8 cellular contexts compared by ENCODE assay signal in genomic region chr2:232633413-232634318, GRCh38. TPM values are rescaled to one million over a fixed set of nuclear protein-coding genes. Genes with fewer than 3 reads are reported as not detected.
DNase-seq lines count a peak whose midpoint lies in the region; ATAC-seq and TF ChIP-seq lines count a peak whose summit lies in the region.

Gene EFHD1 (plus strand): TSS chr2:232633604. CDS start chr2:232633705, 101 bp downstream.

- no peak within 1 kb of the TSS for H3K23ac ChIP-seq in trophoblast cell (ENCODE audit: low read length)

- TF ChIP-seq CTCF in AG09309 (IDR thresholded peaks at IDR 0.05; ENCODE audit: control insufficient read depth, insufficient read depth, low read depth, low read length, missing control alignments) (no peak), left ventricle myocardium inferior (IDR thresholded peaks at IDR 0.05; ENCODE audit: borderline replicate concordance) (no peak), transverse colon (IDR thresholded peaks at IDR 0.05) (no peak)

- H3K4me3 ChIP-seq in AG09309 (ENCODE audit: control insufficient read depth, low read depth, low read length): peak within 1 kb of the TSS; percentile 54
- H3K4me3 ChIP-seq in left ventricle myocardium inferior: peak within 1 kb of the TSS; percentile 76
- H3K4me3 ChIP-seq in trophoblast cell (ENCODE audit: low read depth, low read length): peak within 1 kb of the TSS; percentile 80
- peak within 1 kb of the TSS; percentile 17 to 52 (median 38) for H3K4me3 ChIP-seq in transverse colon

- H2AK5ac ChIP-seq in trophoblast cell (ENCODE audit: low read length): peak within 1 kb of the TSS; percentile 41

- H3K9me3 ChIP-seq in left ventricle myocardium inferior (replicated peaks) (no peaks in the 10 kb centered on the region), trophoblast cell (ENCODE audit: insufficient read depth, low read depth, low read length) (no peaks in the 10 kb centered on the region), transverse colon (no peaks in the 10 kb centered on the region)

- H3K9ac ChIP-seq in trophoblast cell (ENCODE audit: low read length): peak within 1 kb of the TSS; percentile 74

- H4K91ac ChIP-seq in trophoblast cell (ENCODE audit: low read depth, low read length): peak within 1 kb of the TSS; percentile 84

- peak within 1 kb of the TSS; percentile 52 for H3K4ac ChIP-seq in trophoblast cell (ENCODE audit: low read depth, low read length)

- H3K79me1 ChIP-seq in trophoblast cell (ENCODE audit: low read length): peaks cover 22% of the 10 kb centered on the region

- no peak for DNase-seq in AG09309 (ENCODE audit: low read depth)
- DNase-seq in amniotic epithelial cell (ENCODE audit: low read depth): peak; percentile 15
- DNase-seq in left ventricle myocardium inferior: peak; percentile 86
- DNase-seq in trophoblast cell: peak; percentile 86 to 87
- DNase-seq in transverse colon: peak; percentile 75

- no CpG with 5 or more reads among the region's 101 CpGs for WGBS in trophoblast cell (ENCODE audit: extremely low coverage, insufficient coverage, insufficient read length)
- 9% methylated on average over 83 of the region's 101 CpGs; no CpG with 5 or more reads in 1 of the 2 donors for WGBS in transverse colon (ENCODE audit: low coverage in 1 of 2), 2 donors

- H3K27me3 ChIP-seq in left ventricle myocardium inferior (ENCODE audit: low read depth) (peaks cover 71% of the 10 kb centered on the region), trophoblast cell (ENCODE audit: insufficient read depth, low read length) (no peaks in the 10 kb centered on the region), transverse colon (peaks cover 79% of the 10 kb centered on the region)

- peak within 1 kb of the TSS; percentile 86 for H2AFZ ChIP-seq in trophoblast cell (ENCODE audit: insufficient read depth, low read length, poor library complexity)

- intact Hi-C loops in left ventricle myocardium inferior (cut with micrococcal nuclease) (no loop called here), transverse colon (cut with DNase I; ENCODE audit: low total_unique reads) (no loop called here)

- peaks cover 8% of the 10 kb centered on the region for H3K79me2 ChIP-seq in trophoblast cell (ENCODE audit: control insufficient read depth, insufficient read depth, low read length, poor library complexity)

- peak within 1 kb of the TSS; percentile 87 for H3K4me2 ChIP-seq in trophoblast cell (ENCODE audit: low read length)

- in situ Hi-C loops in transverse colon (cut with MboI; ENCODE audit: low pct_ligation_motif_present in 1 of 4, low pct_unique_long_range_greater_than_20kb in 1 of 4, low sequenced_read_pairs in 3 of 4): no loop called here

- peak within 1 kb of the TSS; percentile 91 for H2BK120ac ChIP-seq in trophoblast cell (ENCODE audit: insufficient read depth, low read length, poor library complexity)

- peak within 1 kb of the TSS; percentile 96 for H3K18ac ChIP-seq in trophoblast cell (ENCODE audit: low read length)

- peak within 1 kb of the TSS; percentile 89 for H4K12ac ChIP-seq in trophoblast cell (ENCODE audit: low read depth, low read length)

- H2BK12ac ChIP-seq in trophoblast cell (ENCODE audit: low read length): peak within 1 kb of the TSS; percentile 72

- peak within 1 kb of the TSS; percentile 77 for H4K8ac ChIP-seq in trophoblast cell (ENCODE audit: low read depth, low read length)

- TF ChIP-seq POLR2A in transverse colon (IDR thresholded peaks at IDR 0.05): peak; percentile 43

- TF ChIP-seq EP300 in transverse colon (IDR thresholded peaks at IDR 0.05; ENCODE audit: low read depth): no peak

- H3K27ac ChIP-seq in left ventricle myocardium inferior (replicated peaks) (peak within 1 kb of the TSS; percentile 82), trophoblast cell (ENCODE audit: low read depth, low read length) (peak within 1 kb of the TSS; percentile 31), transverse colon (peak within 1 kb of the TSS; percentile 45 to 80 (median 62))

- H3K36me3 ChIP-seq in left ventricle myocardium inferior: no peaks in the 10 kb centered on the region
- no peaks in the 10 kb centered on the region for H3K36me3 ChIP-seq in trophoblast cell (ENCODE audit: control insufficient read depth in 1 of 2, insufficient read depth in 2 of 2, low read length in 2 of 2)
- no peaks in the 10 kb centered on the region for H3K36me3 ChIP-seq in transverse colon

- H2BK5ac ChIP-seq in trophoblast cell (ENCODE audit: low read depth, low read length, poor library complexity): peak within 1 kb of the TSS; percentile 72

- peak; percentile 74 for ATAC-seq in HG02759 (IDR thresholded peaks at IDR 0.05; ENCODE audit: unreplicated experiment)
- ATAC-seq in SK-N-SH treated with all-trans-retinoic acid at 6 μM for 48 hours: peak; percentile 86
- no peak for ATAC-seq in HG02973 (IDR thresholded peaks at IDR 0.05; ENCODE audit: unreplicated experiment)

- peak within 1 kb of the TSS; percentile 93 for H3K14ac ChIP-seq in trophoblast cell (ENCODE audit: low read length)

- H3K4me1 ChIP-seq in left ventricle myocardium inferior (peaks cover 42% of the 10 kb centered on the region), trophoblast cell (ENCODE audit: control insufficient read depth in 1 of 2, insufficient read depth in 2 of 2, low read length in 2 of 2) (peaks cover 7 to 11% of the 10 kb centered on the region in 2 experiments), transverse colon (peaks cover 3 to 24% (median 17%) of the 10 kb centered on the region in 4 donors)

TF ChIP-seq in SK-N-SH treated with all-trans-retinoic acid at 6 μM for 48 hours, 23 proteins besides CTCF, POLR2A, EP300 and RAD21:
- TF ChIP-seq ZNF70 (CRISPR knock-in tag; IDR thresholded peaks at IDR 0.05): no peak

RNA-seq across cellular contexts. Expression of gene EFHD1, which starts in this region (rescaled TPM):
- 29.7 TPM for total RNA-seq in left ventricle myocardium inferior
- 69.8 and 75.6 TPM in 2 replicates for polyA plus RNA-seq in trophoblast cell (2013)
- 1 to 10 TPM in 3 of 4 donors, not detected in 1; 1.6 to 6.1 (median 3.7) TPM for total RNA-seq in transverse colon

Comparison
In these comparisons a context has a peak if more than half of its experiments do, and no peak if none do; other contexts are left out.
1. H3K27ac ChIP-seq: peak in every context shown above with its lines; median percentile 82 in left ventricle myocardium inferior; 62 in transverse colon; 31 in trophoblast cell.